Comparison of ENCODE assay signal across 10 cellular contexts in the genomic region with DNA sequence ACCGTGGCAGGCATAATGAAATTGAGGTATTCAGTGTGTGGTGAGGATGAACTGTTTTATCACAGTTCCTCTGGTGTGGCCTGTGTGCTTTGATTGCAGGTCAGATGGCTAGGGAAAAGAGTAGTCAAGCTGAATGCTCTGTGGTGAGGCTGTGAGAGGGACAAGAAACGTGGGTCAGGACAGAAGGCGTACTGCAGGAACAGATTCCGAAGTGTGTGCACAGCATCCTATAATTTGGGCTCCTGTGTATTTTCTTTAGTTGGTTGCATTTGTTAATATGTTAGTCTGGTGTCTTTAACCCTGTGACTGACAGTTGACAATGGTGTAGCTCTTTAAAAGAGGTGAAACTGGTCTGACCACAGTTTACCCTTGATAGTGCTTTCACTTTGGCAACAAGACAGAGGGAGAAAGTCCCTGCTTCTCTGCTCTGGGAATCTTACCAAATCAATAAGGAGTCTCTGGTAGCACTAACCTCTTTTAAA.
A peak's percentile ranks its signal among the peaks of the same experiment; 100 is the strongest.
DNase-seq lines count a peak whose midpoint lies in the region; ATAC-seq and TF ChIP-seq lines count a peak whose summit lies in the region.
"Had no signal": no experiment of that assay in that cellular context is flagged by ENCODE, and none has a peak within 500 bp of the region (broad histone marks: within the 10 kb centered on the region; RNA-seq: fewer than 3 reads in every experiment).

No MANE protein-coding gene starts in this region.

- TF ChIP-seq POLR2A in vagina (IDR thresholded peaks at IDR 0.05), result no peak

- ATAC-seq in GM18873 (IDR thresholded peaks at IDR 0.05; ENCODE audit: low FRiP score, unreplicated experiment) (peak; percentile 69), GM21717 (IDR thresholded peaks at IDR 0.05; ENCODE audit: unreplicated experiment) (peak; percentile 75), HG03354 (IDR thresholded peaks at IDR 0.05; ENCODE audit: poor library complexity, severe bottlenecking, unreplicated experiment) (peak; percentile 80), natural killer cell (peak; percentile 34 to 53 (median 37))

- intact Hi-C loops in natural killer cell (cut with micrococcal nuclease) (loop anchor here (5.0 kb wide), 1 partner anchor 77 kb away; the partner anchor contains the start of gene AUTS2), vagina (cut with DNase I) (no loop called here)

- H3K27me3 Mint-ChIP-seq in natural killer cell (ENCODE audit: low read depth in 2 of 2), result no peaks in the 10 kb centered on the region

- no peaks in the 10 kb centered on the region for H3K27me3 ChIP-seq in vagina

- no peaks in the 10 kb centered on the region for H3K36me3 Mint-ChIP-seq in natural killer cell

- TF ChIP-seq CTCF in natural killer cell (IDR thresholded peaks at IDR 0.05) (no peak), vagina (IDR thresholded peaks at IDR 0.05) (no peak)

- DNase-seq in natural killer cell (no peak), cerebellar cortex (ENCODE audit: low spot score) (no peak), NCI-H2107 (lab: John Stamatoyannopoulos, UW) (no peak), vagina (ENCODE audit: extremely low spot score in 2 of 2) (no peak)
- DNase-seq in stimulated activated CD8-positive, alpha-beta memory T cell treated with anti-CD3 and anti-CD28 coated beads, Interleukin-4, amount 100 ng/mL, for 48 hours, result no peak
- DNase-seq: NCI-H226, T1000 had no signal

- peaks cover 47% of the 10 kb centered on the region for H3K4me1 ChIP-seq in vagina

- peak overlapping the region in 1 of 2 donors; percentile 29 for H3K27ac Mint-ChIP-seq in natural killer cell

- H3K4me3 ChIP-seq in vagina, result no peak overlapping the region

- H3K27ac ChIP-seq in vagina, result no peak overlapping the region

- no peaks in the 10 kb centered on the region for H3K9me3 ChIP-seq in vagina

- no peaks in the 10 kb centered on the region for H3K9me3 Mint-ChIP-seq in natural killer cell

- H3K36me3 ChIP-seq in vagina, result no peaks in the 10 kb centered on the region

- peaks cover 18 to 22% of the 10 kb centered on the region in 2 donors for H3K4me1 Mint-ChIP-seq in natural killer cell

- H3K4me3 Mint-ChIP-seq in natural killer cell, result no peak overlapping the region
